In the genomic region with DNA sequence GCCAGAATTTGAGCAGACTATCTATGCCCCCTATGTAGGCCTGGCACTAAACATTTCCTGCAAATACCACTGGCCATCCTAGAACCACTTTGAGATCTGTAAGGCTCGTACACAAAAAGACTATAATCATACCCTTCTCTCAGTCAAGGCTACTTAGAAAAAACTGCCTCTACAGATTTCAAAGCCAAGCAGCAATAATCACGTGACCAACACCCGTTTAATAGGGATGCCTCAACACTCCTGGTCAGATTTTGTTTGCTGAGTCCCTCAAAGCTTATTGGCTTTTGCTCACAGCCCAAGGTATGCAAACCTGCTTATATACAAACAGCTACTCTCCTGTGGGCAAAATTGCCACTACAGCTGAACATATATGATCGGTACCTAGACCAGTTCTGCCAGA, we compare ENCODE assay signal across 27 cellular contexts. TPM values are rescaled to one million over a fixed set of nuclear protein-coding genes. Genes with fewer than 3 reads are reported as not detected.
DNase-seq lines count a peak whose midpoint lies in the region; ATAC-seq, FAIRE-seq and TF ChIP-seq lines count a peak whose summit lies in the region.
"Had no signal": no experiment of that assay in that cellular context is flagged by ENCODE, and none has a peak within 500 bp of the region (broad histone marks: within the 10 kb centered on the region; RNA-seq: fewer than 3 reads in every experiment).

No MANE protein-coding gene starts in this region.

- H3K4me3 Mint-ChIP-seq in effector memory CD8-positive, alpha-beta T cell, result no peak overlapping the region
- H3K4me3 Mint-ChIP-seq: CD14-positive monocyte; CD4-positive, alpha-beta T cell; CD8-positive, alpha-beta memory T cell; H9 had no signal

- TF ChIP-seq CTCF in PC-9 (conservative IDR thresholded peaks at IDR 0.05) (no peak), H1 (IDR thresholded peaks at IDR 0.05; ENCODE audit: control extremely low read depth in 1 of 3, insufficient read depth in 1 of 3, low read depth in 1 of 3, low read length in 3 of 3) (no peak)

- H3K4me3 ChIP-seq in PC-9, result peak overlapping the region; percentile 70
- H3K4me3 ChIP-seq in H1 (ENCODE audit: extremely low read depth in 1 of 4, insufficient read depth in 2 of 4, low read depth in 3 of 4, low read length in 4 of 4), result no peak overlapping the region
- H3K4me3 ChIP-seq: A549; BLaER1 treated with 17β-estradiol and CSF1 and Interleukin-3, amounts not matched to agents 10 nM and 100 nM; GM23248 had no signal

- H3K27me3 ChIP-seq in PC-9 (ENCODE audit: insufficient read depth, low read depth) (no peaks in the 10 kb centered on the region), H1 (replicated peaks in 1 of 4; ENCODE audit: control insufficient read depth in 3 of 4, extremely low read depth in 1 of 4, insufficient read depth in 3 of 4, low read length in 3 of 4) (no peaks in the 10 kb centered on the region)
- H3K27me3 ChIP-seq: BE2C; BLaER1 treated with 17β-estradiol and CSF1 and Interleukin-3, amounts not matched to agents 10 nM and 100 nM had no signal

- no peak for TF ChIP-seq EP300 in H1 (IDR thresholded peaks at IDR 0.05; ENCODE audit: borderline replicate concordance in 1 of 2, low read depth in 2 of 2, low read length in 2 of 2)

- H3K27ac Mint-ChIP-seq in effector memory CD8-positive, alpha-beta T cell, result no peak overlapping the region
- H3K27ac Mint-ChIP-seq: CD4-positive, alpha-beta T cell; CD8-positive, alpha-beta memory T cell; H9 had no signal

- no peak overlapping the region for H2BK20ac ChIP-seq in H1 (ENCODE audit: low read length)

- no peaks in the 10 kb centered on the region for H3F3A ChIP-seq in PC-9 (ENCODE audit: insufficient read depth, low read depth)

- WGBS in H1 (ENCODE audit: extremely low coverage in 1 of 2, insufficient coverage in 1 of 2, insufficient read length in 1 of 2, insufficient replicate concordance in 2 of 2, low coverage in 1 of 2, low lambda C conversion rate in 2 of 2, missing lambda C conversion rate in 1 of 2), 2 experiments, result 97% methylated on average over 4 of the region's 4 CpGs; no CpG with 5 or more reads in 1 of the 2 experiments

- peaks cover 19% of the 10 kb centered on the region; the same call in 1 of the 2 replicates for H3K79me2 ChIP-seq in PC-9 (ENCODE audit: low read depth)
- H3K79me2 ChIP-seq in H1 (ENCODE audit: control insufficient read depth in 1 of 2, insufficient read depth in 2 of 2, low read length in 2 of 2), result no peaks in the 10 kb centered on the region

- intact Hi-C loops in PC-9 (cut with micrococcal nuclease; ENCODE audit: unreplicated experiment), result no loop called here

- DNase-seq in DMS53 (lab: John Stamatoyannopoulos, UW), result peak; percentile 40
- DNase-seq in DMS53 treated with DMSO at 0.1 percent for 48 hours (lab: John Stamatoyannopoulos, UW; ENCODE audit: unreplicated experiment), result no peak
- peak; percentile 9 for DNase-seq in A172 (ENCODE audit: low spot score)
- DNase-seq in PC-9, result peak in 1 of 2 experiments; percentile 34
- no peak for DNase-seq in H1 (ENCODE audit: low read depth in 1 of 2, low spot score in 2 of 2)
- DNase-seq in effector memory CD8-positive, alpha-beta T cell, result no peak
- DNase-seq in activated CD8-positive, alpha-beta memory T cell treated with anti-CD3 and anti-CD28 coated beads, Interleukin-2, amount 50 U/mL, for 4 hours, result no peak
- DNase-seq: ACHN; AML-193; BE2C; CD4-positive, alpha-beta T cell; CD8-positive, alpha-beta memory T cell; DMS 273 treated with DMSO at 0.1 percent for 48 hours; DND-41; EL; GDM1; GM23248; H9 had no signal

- no peaks in the 10 kb centered on the region for H3K9me3 Mint-ChIP-seq in effector memory CD8-positive, alpha-beta T cell

- no peaks in the 10 kb centered on the region for H3K4me1 Mint-ChIP-seq in effector memory CD8-positive, alpha-beta T cell (ENCODE audit: low read depth in 2 of 2)
- H3K4me1 Mint-ChIP-seq: CD14-positive monocyte; CD8-positive, alpha-beta memory T cell; H9 had no signal

- no peak overlapping the region for H2BK12ac ChIP-seq in H1 (ENCODE audit: low read depth, low read length)

- H3K18ac ChIP-seq in H1 (ENCODE audit: extremely low read depth, low read length), result no peak overlapping the region

- H3K9me2 ChIP-seq in PC-9 (ENCODE audit: insufficient read depth), result no peaks in the 10 kb centered on the region

- POLR2A ChIA-PET in PC-9 (lab: Charles Lee; ENCODE audit: unreplicated experiment), result no interaction called here
- POLR2A ChIA-PET in H1 (lab: Charles Lee; ENCODE audit: partially characterized antibody), result no interaction called here

- no peak overlapping the region for H3K4ac ChIP-seq in H1 (replicated peaks; ENCODE audit: insufficient read length, low read depth, low read length)

- no peak overlapping the region for H2BK120ac ChIP-seq in H1 (replicated peaks; ENCODE audit: low read depth, low read length)

- H4K91ac ChIP-seq in H1 (replicated peaks; ENCODE audit: insufficient read length, low read length), result no peak overlapping the region

- H4K20me1 ChIP-seq in PC-9 (ENCODE audit: insufficient read depth) (no peaks in the 10 kb centered on the region; the same call in 1 of the 2 replicates), H1 (replicated peaks in 1 of 2; ENCODE audit: control insufficient read depth in 1 of 2, insufficient read depth in 2 of 2, low read length in 2 of 2) (no peaks in the 10 kb centered on the region)
- H4K20me1 ChIP-seq: BLaER1 treated with 17β-estradiol and CSF1 and Interleukin-3, amounts not matched to agents 10 nM and 100 nM had no signal

- H3K23me2 ChIP-seq in H1 (ENCODE audit: low read depth, low read length), result no peaks in the 10 kb centered on the region

- no peak overlapping the region for H2BK5ac ChIP-seq in H1 (ENCODE audit: low read depth, low read length)

- H4K5ac ChIP-seq in H1 (ENCODE audit: insufficient read length, low read depth, low read length), result no peak overlapping the region

- no peak overlapping the region for H3K14ac ChIP-seq in H1 (ENCODE audit: insufficient read length)

- H2AK5ac ChIP-seq in H1 (ENCODE audit: low read depth, low read length), result no peak overlapping the region

- H3K36me3 Mint-ChIP-seq in effector memory CD8-positive, alpha-beta T cell (ENCODE audit: insufficient read depth), result no peaks in the 10 kb centered on the region
- H3K36me3 Mint-ChIP-seq: CD14-positive monocyte; CD8-positive, alpha-beta memory T cell had no signal

- H3K36me3 ChIP-seq in PC-9 (ENCODE audit: low read depth), result no peaks in the 10 kb centered on the region
- H3K36me3 ChIP-seq in H1 (ENCODE audit: control insufficient read depth in 2 of 4, insufficient read depth in 4 of 4, low read length in 3 of 4), result no peaks in the 10 kb centered on the region
- H3K36me3 ChIP-seq: BE2C; BLaER1 treated with 17β-estradiol and CSF1 and Interleukin-3, amounts not matched to agents 10 nM and 100 nM had no signal

- H3K9ac ChIP-seq in H1 (replicated peaks in 1 of 4; ENCODE audit: extremely low read depth in 1 of 4, low read depth in 3 of 4, low read length in 3 of 4), result no peak overlapping the region
- H3K9ac ChIP-seq: BLaER1 treated with 17β-estradiol and CSF1 and Interleukin-3, amounts not matched to agents 10 nM and 100 nM; GM23248 had no signal

- H3K27me3 Mint-ChIP-seq in effector memory CD8-positive, alpha-beta T cell, result no peaks in the 10 kb centered on the region

- FAIRE-seq in H1 (lab: Jason Lieb, UNC), result no peak
- FAIRE-seq: A549, D721Med, GM12891, GM18507 had no signal

- H2AFZ ChIP-seq in PC-9 (peak overlapping the region; percentile 80), H1 (ENCODE audit: low read length) (peak overlapping the region; percentile 32; the same call in 1 of the 2 replicates)
- H2AFZ ChIP-seq: GM23248 had no signal

- no peak overlapping the region for H3K23ac ChIP-seq in H1 (ENCODE audit: insufficient read length)

- H3K79me1 ChIP-seq in H1 (ENCODE audit: low read depth, low read length), result no peaks in the 10 kb centered on the region

- H3K9me3 ChIP-seq in PC-9 (ENCODE audit: insufficient read depth, low read depth), result no peaks in the 10 kb centered on the region
- H3K9me3 ChIP-seq in H1 (ENCODE audit: insufficient read depth in 2 of 2, low read depth in 1 of 2, low read length in 1 of 2), result no peaks in the 10 kb centered on the region
- H3K9me3 ChIP-seq: A549, BE2C had no signal

- H2BK15ac ChIP-seq in H1 (ENCODE audit: low read length), result no peak overlapping the region

- TF ChIP-seq POLR2A in H1 (IDR thresholded peaks at IDR 0.05; ENCODE audit: control extremely low read depth in 1 of 2, low read depth in 2 of 2, low read length in 2 of 2), result no peak

- no peak overlapping the region for H3K56ac ChIP-seq in H1 (replicated peaks; ENCODE audit: insufficient read length, low read depth, low read length)

- no peak overlapping the region for H4K8ac ChIP-seq in H1 (ENCODE audit: extremely low read depth, insufficient read depth, low read length)

- TF ChIP-seq RAD21 in H1 (IDR thresholded peaks at IDR 0.05 in 1 of 2, conservative IDR thresholded peaks at IDR 0.05 in 1 of 2; ENCODE audit: low read depth in 2 of 2, low read length in 2 of 2), result no peak

- CTCF ChIA-PET in PC-9 (lab: Charles Lee), result no interaction called here
- CTCF ChIA-PET in H1 (lab: Charles Lee; ENCODE audit: partially characterized antibody), result no interaction called here

- no peak for ATAC-seq in effector memory CD8-positive, alpha-beta T cell (replicated peaks)
- ATAC-seq: A549, HCT116 had no signal

- H3K4me1 ChIP-seq in PC-9 (replicated peaks; ENCODE audit: insufficient read depth) (no peaks in the 10 kb centered on the region), H1 (replicated peaks in 1 of 4; ENCODE audit: control insufficient read depth in 3 of 4, insufficient read depth in 4 of 4, low read length in 3 of 4) (no peaks in the 10 kb centered on the region)
- H3K4me1 ChIP-seq: A549; BE2C; BLaER1 treated with 17β-estradiol and CSF1 and Interleukin-3, amounts not matched to agents 10 nM and 100 nM had no signal

- H3K4me2 ChIP-seq in PC-9 (peak overlapping the region; percentile 65), H1 (ENCODE audit: insufficient read depth in 1 of 2, low read depth in 2 of 2, low read length in 2 of 2) (no peak overlapping the region)
- H3K4me2 ChIP-seq: A549; BLaER1 treated with 17β-estradiol and CSF1 and Interleukin-3, amounts not matched to agents 10 nM and 100 nM had no signal

- no TSS peak for BruUV-seq in PC-9 (replicated peaks; lab: Mats Ljungman, UMichigan)

- H3K27ac ChIP-seq in PC-9 (no peak overlapping the region), H1 (ENCODE audit: low read depth, low read length) (no peak overlapping the region)
- H3K27ac ChIP-seq: 22Rv1; A549; BLaER1 treated with 17β-estradiol and CSF1 and Interleukin-3, amounts not matched to agents 10 nM and 100 nM; GM23248 had no signal

RNA-seq across cellular contexts. Expression of gene COX7B2, which starts 0.9 kb away (rescaled TPM):
- 86.5 and 88.8 TPM in 2 replicates for total RNA-seq in A172 (2014; rRNA removed; shearing (Covaris generic))
- 12.7 and 15.4 TPM in 2 replicates for total RNA-seq in PC-9 (2021)
- total RNA-seq in H1 (2021; fragmentation: NEBNext Ultra II Directional; extraction: Animal tissue kit (Norgen Biotek cat#: 25700)), result not detected in 2 replicates
- not detected in 2 replicates for polyA plus RNA-seq in H1 (2011; rRNA removed)
- not detected for polyA plus RNA-seq in H1 (2011; cell fraction: cytosol; rRNA removed)
- polyA plus RNA-seq in H1 (2011; cell fraction: nucleus; rRNA removed), result not detected
- polyA plus RNA-seq in H1 (2012, experiment 1 of 2), result not detected in 4 replicates
- polyA plus RNA-seq in H1 (2012, experiment 2 of 2), result not detected
- not detected for polyA plus RNA-seq in H1 (2013, experiment 1 of 2)
- polyA plus RNA-seq in H1 (2013, experiment 2 of 2), result not detected
- polyA minus RNA-seq in H1 (2011; rRNA and poly(A)+ RNA removed), result not detected in 2 replicates
- not detected for polyA minus RNA-seq in H1 (2011; cell fraction: cytosol; rRNA and poly(A)+ RNA removed)
- not detected for polyA minus RNA-seq in H1 (2011; cell fraction: nucleus; rRNA and poly(A)+ RNA removed)
- total RNA-seq: CD4-positive, alpha-beta T cell; CD8-positive, alpha-beta memory T cell; GM23248; H4; H9 had no signal
- polyA plus RNA-seq: A549; CD14-positive monocyte; CD8-positive, alpha-beta memory T cell; GM23248 had no signal

Comparison
In these comparisons a context has a peak if more than half of its experiments do, and no peak if none do; other contexts are left out.
1. DNase-seq: peak in DMS53 (single experiment) and A172 (single experiment); none in DMS53 treated with DMSO at 0.1 percent for 48 hours (single experiment), H1 (0 of 2), effector memory CD8-positive, alpha-beta T cell (0 of 3) and activated CD8-positive, alpha-beta memory T cell treated with anti-CD3 and anti-CD28 coated beads, Interleukin-2, amount 50 U/mL, for 4 hours (single experiment).
2. RNA of gene COX7B2, which starts 0.9 kb away (total RNA-seq): 86.5 to 88.8 TPM in A172 and 12.7 to 15.4 TPM in PC-9; not detected in H1; every median in the first group is over 10 times any median in the second.